In the genomic region with DNA sequence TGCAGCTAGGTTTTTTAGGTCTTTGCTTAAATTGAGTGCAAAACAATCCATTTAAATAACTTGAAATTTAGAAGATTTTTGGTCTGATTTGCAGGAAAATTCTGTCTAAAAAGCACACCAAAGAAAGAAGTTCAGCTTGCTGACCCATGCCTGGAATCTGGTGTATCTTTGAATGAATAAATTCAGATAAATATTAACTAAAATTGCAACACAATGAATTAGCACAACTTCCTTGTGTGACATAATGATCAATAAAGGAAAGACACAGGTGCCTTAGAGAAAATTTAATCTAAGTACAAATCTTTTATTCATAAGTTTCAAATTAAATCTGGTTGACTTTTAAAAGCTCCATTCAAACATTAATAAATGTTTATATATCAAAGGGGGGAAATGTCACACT, we compare ENCODE assay signal across 25 cellular contexts.
"Had no signal": no experiment of that assay in that cellular context is flagged by ENCODE, and none has a peak within 500 bp of the region (broad histone marks: within the 10 kb centered on the region; RNA-seq: fewer than 3 reads in every experiment).

No MANE protein-coding gene starts in this region.

- FAIRE-seq: astrocyte, colon had no signal

- DNase-seq: activated CD4-positive, alpha-beta T cell treated with anti-CD3 and anti-CD28 coated beads for 1 hour; activated CD4-positive, alpha-beta T cell treated with anti-CD3 and anti-CD28 coated beads for 4 hours; activated CD4-positive, alpha-beta T cell treated with anti-CD3 and anti-CD28 coated beads, Interleukin-2, amount 10 ng/mL, durations not matched to agents 7 days and 5 days; activated CD4-positive, alpha-beta T cell treated with anti-CD3 and anti-CD28 coated beads, Interleukin-2, amount 50 U/mL, for 48 hours; activated CD8-positive, alpha-beta memory T cell treated with anti-CD3 and anti-CD28 coated beads for 24 hours; activated CD8-positive, alpha-beta T cell treated with anti-CD3 and anti-CD28 coated beads for 36 hours; activated effector memory CD4-positive, alpha-beta T cell treated with Interleukin-2 at 50 U/mL for 16 hours; activated gamma-delta T cell treated with Interleukin-2 at 50 U/mL for 16 hours; activated naive CD4-positive, alpha-beta T cell treated with anti-CD3 and anti-CD28 coated beads, Interleukin-2, amount 50 U/mL, for 16 hours; activated naive CD4-positive, alpha-beta T cell treated with Interleukin-2 at 50 U/mL for 16 hours; activated T-cell treated with anti-CD3 and anti-CD28 coated beads, Interleukin-2, amount 50 U/mL, for 4 hours; amniotic stem cell; anterior cingulate cortex; caudate nucleus; cortex of kidney; dermis blood vessel endothelial cell; effector CD4-positive, alpha-beta T cell; effector memory CD8-positive, alpha-beta T cell; esophagus squamous epithelium; foreskin melanocyte; head of caudate nucleus; T-helper 2 cell had no signal

- H3K4me1 ChIP-seq: esophagus squamous epithelium had no signal

- H3K4me3 ChIP-seq: esophagus squamous epithelium had no signal

- H3K27me3 ChIP-seq: esophagus squamous epithelium had no signal

- H3K9me3 ChIP-seq: esophagus squamous epithelium had no signal

- H3K36me3 ChIP-seq: esophagus squamous epithelium had no signal

- H3K27ac ChIP-seq: esophagus squamous epithelium had no signal

- ATAC-seq: activated CD8-positive, alpha-beta T cell treated with anti-CD3 and anti-CD28 coated beads for 36 hours; activated T-cell treated with anti-CD3 and anti-CD28 coated beads, Interleukin-2, amount 50 U/mL, for 4 hours; activated T-helper 17 cell treated with anti-CD3 and anti-CD28 coated beads, Interleukin-2, amount 50 U/mL, for 72 hours; effector memory CD8-positive, alpha-beta T cell had no signal
